In genomic region chr6:160990847-160991410, GRCh38 we compare ENCODE assay signal across 8 cellular contexts. TPM values are rescaled to one million over a fixed set of nuclear protein-coding genes. Genes with fewer than 3 reads are reported as not detected.
A peak's percentile ranks its signal among the peaks of the same experiment; 100 is the strongest.
DNase-seq lines count a peak whose midpoint lies in the region; ATAC-seq, FAIRE-seq and TF ChIP-seq lines count a peak whose summit lies in the region.

No MANE protein-coding gene starts in this region.

- FAIRE-seq in pancreas (lab: Jason Lieb, UNC): no peak

- no peak for TF ChIP-seq POLR2A in Peyer's patch (IDR thresholded peaks at IDR 0.05)

- no peaks in the 10 kb centered on the region for H3K9me3 ChIP-seq in DND-41 (ENCODE audit: insufficient read depth, low read length, severe bottlenecking)
- H3K9me3 ChIP-seq in Peyer's patch: no peaks in the 10 kb centered on the region
- H3K9me3 ChIP-seq in pancreas: no peaks in the 10 kb centered on the region

- peaks cover 42% of the 10 kb centered on the region for H3K79me2 ChIP-seq in DND-41 (ENCODE audit: insufficient read depth, low read length)

- no peak for DNase-seq in DND-41
- DNase-seq in Peyer's patch: no peak
- no peak for DNase-seq in epithelial cell of proximal tubule (ENCODE audit: low read depth)
- no peak for DNase-seq in pancreas
- DNase-seq in D341Med (ENCODE audit: low spot score): no peak
- DNase-seq in activated CD8-positive, alpha-beta memory T cell treated with anti-CD3 and anti-CD28 coated beads, Interleukin-2, amount 50 U/mL, for 4 hours: no peak
- DNase-seq in activated gamma-delta T cell treated with Interleukin-2 at 50 U/mL for 16 hours: no peak
- no peak for DNase-seq in G401 (ENCODE audit: low spot score)

- H3K4me3 ChIP-seq in DND-41 (ENCODE audit: low read depth in 1 of 2, low read length in 2 of 2) (peak overlapping the region; percentile 99 to 100; a peak in 3 of 4 replicates), Peyer's patch (peak overlapping the region; percentile 67 to 98 (median 87)), epithelial cell of proximal tubule (ENCODE audit: low read depth, low read length) (peak overlapping the region; percentile 91), pancreas (peak overlapping the region; percentile 82 to 99 (median 89))

- WGBS in pancreas, 2 donors: 1 to 2% methylated on average over 16 of the region's 16 CpGs

- in situ Hi-C loops in G401 (cut with HindIII; ENCODE audit: low sequenced_read_pairs): no loop called here

- H3K4me1 ChIP-seq in DND-41 (ENCODE audit: insufficient read depth, low read length) (peaks cover 33% of the 10 kb centered on the region), Peyer's patch (peaks cover 0 to 7% (median 0%) of the 10 kb centered on the region in 4 donors), pancreas (peaks cover 0 to 14% (median 12%) of the 10 kb centered on the region in 3 donors)

- H3K36me3 ChIP-seq in DND-41 (ENCODE audit: insufficient read depth, low read length) (peaks cover 6% of the 10 kb centered on the region; the same call in 1 of the 2 replicates), Peyer's patch (no peaks in the 10 kb centered on the region), pancreas (no peaks in the 10 kb centered on the region)

- peak overlapping the region; percentile 98 for H2AFZ ChIP-seq in DND-41 (ENCODE audit: low read depth, low read length)

- peaks cover 25% of the 10 kb centered on the region for H3K27me3 ChIP-seq in DND-41 (ENCODE audit: insufficient read depth, low read length, poor library complexity)
- H3K27me3 ChIP-seq in Peyer's patch: no peaks in the 10 kb centered on the region
- no peaks in the 10 kb centered on the region for H3K27me3 ChIP-seq in pancreas

- H3K27ac ChIP-seq in DND-41 (ENCODE audit: low read length): no peak overlapping the region
- H3K27ac ChIP-seq in Peyer's patch: peak overlapping the region; percentile 78 to 94 (median 89)
- H3K27ac ChIP-seq in pancreas: peak overlapping the region; percentile 88 to 94 (median 90)

- H4K20me1 ChIP-seq in DND-41 (ENCODE audit: insufficient read depth, low read length): peaks cover 18% of the 10 kb centered on the region

- intact Hi-C loops in pancreas (cut with DNase I): no loop called here

- H3K4me2 ChIP-seq in DND-41 (ENCODE audit: insufficient read depth, low read length): peak overlapping the region; percentile 98

- ATAC-seq in DND-41 (ENCODE audit: insufficient read depth, low read depth): no peak
- ATAC-seq in pancreas: no peak

- peak overlapping the region; percentile 95 for H3K9ac ChIP-seq in DND-41 (ENCODE audit: low read depth, low read length)

- TF ChIP-seq CTCF in DND-41 (IDR thresholded peaks at IDR 0.05; ENCODE audit: borderline replicate concordance, extremely low read depth, low read length, poor library complexity, severe bottlenecking): no peak
- no peak for TF ChIP-seq CTCF in Peyer's patch (IDR thresholded peaks at IDR 0.05)
- no peak for TF ChIP-seq CTCF in epithelial cell of proximal tubule (conservative IDR thresholded peaks at IDR 0.05; ENCODE audit: low read depth, low read length)
- TF ChIP-seq CTCF in pancreas (IDR thresholded peaks at IDR 0.05): no peak

RNA-seq across cellular contexts. Expression of gene MAP3K4, which starts 0.6 kb away (rescaled TPM):
- total RNA-seq in Peyer's patch: 10 to 100 TPM; 24.3 to 99.0 (median 37.4) TPM
- total RNA-seq in epithelial cell of proximal tubule: 31.9 and 85.7 TPM in 2 replicates
- 10 to 100 TPM; 20.4 to 32.0 (median 25.3) TPM for total RNA-seq in pancreas
- 10 to 100 TPM; 10.8 to 30.4 TPM for polyA plus RNA-seq in pancreas
- 20.4 and 29.1 TPM in 2 replicates for total RNA-seq in G401 (2014; rRNA removed; shearing (Covaris generic))
